Comparison of ENCODE assay signal across 21 cellular contexts in the genomic region with DNA sequence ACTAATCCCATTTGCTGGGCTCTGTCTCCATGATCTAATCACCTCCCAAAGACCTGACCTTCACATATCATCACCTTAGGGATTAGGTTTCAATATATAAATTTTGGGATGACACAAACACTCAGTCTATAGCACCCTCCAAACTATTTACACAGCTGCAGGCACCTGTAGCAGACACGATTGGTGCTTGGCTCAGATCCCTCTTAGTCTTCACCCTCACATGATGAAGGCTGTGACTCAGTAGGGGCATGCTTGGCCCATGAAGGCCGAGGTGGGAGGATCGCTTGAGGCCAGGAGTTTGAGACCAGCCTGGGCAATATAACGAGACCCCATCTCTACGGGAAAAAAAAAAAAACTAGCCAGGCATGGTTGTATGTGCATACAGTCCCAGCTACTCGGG.
DNase-seq lines count a peak whose midpoint lies in the region; ATAC-seq lines count a peak whose summit lies in the region.
"Had no signal": no experiment of that assay in that cellular context is flagged by ENCODE, and none has a peak within 500 bp of the region (broad histone marks: within the 10 kb centered on the region; RNA-seq: fewer than 3 reads in every experiment).

No MANE protein-coding gene starts in this region.

- no peak for ATAC-seq in GM21723 (IDR thresholded peaks at IDR 0.05; ENCODE audit: unreplicated experiment)
- ATAC-seq: GM23338, Right ventricle myocardium inferior, T-cell had no signal

- DNase-seq in COLO668 (lab: John Stamatoyannopoulos, UW; ENCODE audit: unreplicated experiment): peak; percentile 69
- DNase-seq in DMS53 (lab: John Stamatoyannopoulos, UW): peak; percentile 93
- peak; percentile 96 for DNase-seq in NCI-H2029 treated with DMSO at 0.1 percent for 48 hours (lab: John Stamatoyannopoulos, UW)
- DNase-seq in SHP77 (lab: John Stamatoyannopoulos, UW): peak; percentile 4 to 21
- DNase-seq in NK-92 (lab: John Stamatoyannopoulos, UW; ENCODE audit: unreplicated experiment): no peak
- no peak for DNase-seq in stimulated activated naive CD4-positive, alpha-beta T cell (lab: John Stamatoyannopoulos, UW)
- DNase-seq: CD4-positive, CD25-positive, alpha-beta regulatory T cell; COR-L47; DND-41; H9; HFFc6; KBM-7; MV-4-11; NCI-H2081 treated with DMSO at 0.1 percent for 48 hours; NCI-H2171; NCI-H526; PC-9; T-cell had no signal

Comparison
In these comparisons a context has a peak if more than half of its experiments do, and no peak if none do; other contexts are left out.
1. DNase-seq: peak in COLO668 (single experiment), DMS53 (single experiment), NCI-H2029 treated with DMSO at 0.1 percent for 48 hours (single experiment) and SHP77 (2 of 2); none in NK-92 (single experiment) and stimulated activated naive CD4-positive, alpha-beta T cell (0 of 6).